8 cellular contexts compared by ENCODE assay signal in the genomic region with DNA sequence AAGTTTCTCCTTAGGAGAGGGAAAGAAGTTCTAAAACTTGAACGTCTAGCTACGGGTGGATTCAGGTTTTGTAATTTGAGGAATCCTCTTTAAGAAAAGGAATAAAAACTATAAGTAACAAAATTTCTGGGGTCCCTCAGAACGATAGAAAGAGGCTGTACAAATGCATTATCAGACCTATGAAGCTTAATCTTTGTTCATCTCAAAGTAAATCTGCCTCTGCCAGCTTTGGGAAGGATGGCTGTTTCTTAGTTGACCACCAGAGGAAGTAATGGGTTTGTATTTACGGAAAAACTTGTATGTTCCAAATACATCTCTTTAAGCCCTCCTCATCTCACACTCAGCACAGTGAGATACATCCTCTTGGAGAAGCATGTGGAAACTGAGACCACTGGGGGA. TPM values are rescaled to one million over a fixed set of nuclear protein-coding genes. Genes with fewer than 3 reads are reported as not detected.
DNase-seq lines count a peak whose midpoint lies in the region; ATAC-seq, FAIRE-seq and TF ChIP-seq lines count a peak whose summit lies in the region.

No MANE protein-coding gene starts in this region.

- peaks cover 0 to 10% (median 0%) of the 10 kb centered on the region in 3 donors for H3K27me3 Mint-ChIP-seq in naive B cell

- H3K27me3 ChIP-seq in ectodermal cell (ENCODE audit: control insufficient read depth, insufficient read depth, low read length, poor library complexity, severe bottlenecking) = no peaks in the 10 kb centered on the region

- no peaks in the 10 kb centered on the region for H3K9me3 ChIP-seq in ectodermal cell (ENCODE audit: control insufficient read depth, low read length)

- peak overlapping the region; percentile 85 to 95 (median 92) for H3K4me3 Mint-ChIP-seq in naive B cell

- H3K4me3 ChIP-seq in AG10803 (ENCODE audit: low read length) = peak overlapping the region; percentile 65
- H3K4me3 ChIP-seq in ectodermal cell (ENCODE audit: insufficient read depth, low read depth, low read length) = peak overlapping the region; percentile 77

- ATAC-seq in naive B cell (ENCODE audit: low read depth in 2 of 2) = no peak
- no peak for ATAC-seq in GM21367 (IDR thresholded peaks at IDR 0.05; ENCODE audit: unreplicated experiment)

- TF ChIP-seq CTCF in AG10803 (conservative IDR thresholded peaks at IDR 0.05; ENCODE audit: low read length) (peak; percentile 70), GM13976 (IDR thresholded peaks at IDR 0.05; ENCODE audit: borderline replicate concordance, control extremely low read depth, extremely low read depth, insufficient read depth, missing control alignments) (peak; percentile 9)

- peaks cover 0 to 8% of the 10 kb centered on the region in 2 donors for H3K36me3 Mint-ChIP-seq in naive B cell

- H3K4me1 Mint-ChIP-seq in naive B cell = peaks cover 10 to 18% (median 16%) of the 10 kb centered on the region in 3 donors

- in situ Hi-C loops in GM13976 (cut with MboI; ENCODE audit: low sequenced_read_pairs, unreplicated experiment) = no loop called here

- H3K27ac ChIP-seq in ectodermal cell (ENCODE audit: insufficient read depth, low read depth, low read length, poor library complexity, severe bottlenecking) = no peak overlapping the region

- no peak for FAIRE-seq in RCC 7860 (lab: Jason Lieb, UNC)

- peaks cover 4% of the 10 kb centered on the region for H3K36me3 ChIP-seq in ectodermal cell (ENCODE audit: control insufficient read depth, insufficient read depth, low read length)

- H3K9me3 Mint-ChIP-seq in naive B cell = no peaks in the 10 kb centered on the region

- no peaks in the 10 kb centered on the region for H3K4me1 ChIP-seq in ectodermal cell (ENCODE audit: control insufficient read depth, insufficient read depth, low read length)

- DNase-seq in AG10803 (ENCODE audit: low read depth) = peak; percentile 58
- peak; percentile 37 for DNase-seq in GM13976 (ENCODE audit: low spot score)
- DNase-seq in RCC 7860 (ENCODE audit: low spot score) = peak; percentile 25
- DNase-seq in naive B cell = peak; percentile 4
- no peak for DNase-seq in cerebellar nuclear complex (lab: John Stamatoyannopoulos, UW)
- no peak for DNase-seq in NCI-H2107 (lab: John Stamatoyannopoulos, UW)

- 23 to 41% methylated on average over 3 of the region's 4 CpGs for WGBS in ectodermal cell, 2 experiments

- H3K27ac Mint-ChIP-seq in naive B cell = peak overlapping the region; percentile 59 to 97 (median 95)

RNA-seq across cellular contexts. Expression of a gene that starts 0.9 kb away (rescaled TPM):
- 14.2 TPM for polyA plus RNA-seq in ectodermal cell (2013, experiment 1 of 4)
- 13.6 TPM for polyA plus RNA-seq in ectodermal cell (2013, experiment 2 of 4)
- 12.0 TPM for polyA plus RNA-seq in ectodermal cell (2013, experiment 3 of 4)
- polyA plus RNA-seq in ectodermal cell (2013, experiment 4 of 4) = 15.2 TPM
- 1 to 10 TPM; 3.5 to 7.8 (median 6.7) TPM for polyA plus RNA-seq in naive B cell (ENCODE audit: low read depth in 6 of 6)

RNA-seq across cellular contexts. Expression of a gene that starts 27.0 kb away (rescaled TPM):
- 13.8 TPM for polyA plus RNA-seq in ectodermal cell (2013, experiment 1 of 4)
- polyA plus RNA-seq in ectodermal cell (2013, experiment 2 of 4) = 14.2 TPM
- polyA plus RNA-seq in ectodermal cell (2013, experiment 3 of 4) = 12.2 TPM
- 14.9 TPM for polyA plus RNA-seq in ectodermal cell (2013, experiment 4 of 4)
- 10 to 100 TPM in 1 of 6 donors, 1 to 10 TPM in 5; 3.4 to 12.5 (median 7.6) TPM for polyA plus RNA-seq in naive B cell (ENCODE audit: low read depth in 6 of 6)

RNA-seq across cellular contexts. Expression of a gene that starts 27.5 kb away (rescaled TPM):
- 12.0 TPM for polyA plus RNA-seq in ectodermal cell (2013, experiment 1 of 4)
- polyA plus RNA-seq in ectodermal cell (2013, experiment 2 of 4) = 13.1 TPM
- 11.2 TPM for polyA plus RNA-seq in ectodermal cell (2013, experiment 3 of 4)
- polyA plus RNA-seq in ectodermal cell (2013, experiment 4 of 4) = 11.2 TPM
- 10 to 100 TPM; 12.1 to 18.7 (median 16.0) TPM for polyA plus RNA-seq in naive B cell (ENCODE audit: low read depth in 6 of 6)

RNA-seq across cellular contexts. Expression of a gene that starts 27.7 kb away (rescaled TPM):
- polyA plus RNA-seq in ectodermal cell (2013, experiment 1 of 4) = 8.8 TPM
- polyA plus RNA-seq in ectodermal cell (2013, experiment 2 of 4) = 9.3 TPM
- 8.1 TPM for polyA plus RNA-seq in ectodermal cell (2013, experiment 3 of 4)
- 10.3 TPM for polyA plus RNA-seq in ectodermal cell (2013, experiment 4 of 4)
- 10 to 100 TPM; 18.4 to 28.6 (median 25.1) TPM for polyA plus RNA-seq in naive B cell (ENCODE audit: low read depth in 6 of 6)

Comparison
In these comparisons a context has a peak if more than half of its experiments do, and no peak if none do; other contexts are left out.
1. DNase-seq: peak in AG10803 (single experiment), GM13976 (single experiment), RCC 7860 (single experiment) and naive B cell (single experiment); none in cerebellar nuclear complex (0 of 2) and NCI-H2107 (single experiment).